Comparison of ENCODE assay signal across 1 cellular context in genomic region chr6:26213334-26214075, GRCh38.
TF ChIP-seq lines count a peak whose summit lies in the region.

No MANE protein-coding gene starts in this region.

TF ChIP-seq in K562, 482 proteins besides CTCF, POLR2A, EP300 and RAD21 (continued from another document and continues in another):
- TF ChIP-seq FOXP4 (CRISPR knock-in tag; IDR thresholded peaks at IDR 0.05; ENCODE audit: borderline replicate concordance) (no peak), ELK3 (CRISPR knock-in tag; IDR thresholded peaks at IDR 0.05) (0 out of 2 replicates have a peak, but pooled peaks have one; percentile 29), MTA2 (IDR thresholded peaks at IDR 0.05; ENCODE audit: low read depth) (no peak), KDM5B (IDR thresholded peaks at IDR 0.05; ENCODE audit: insufficient replicate concordance, low read depth, low read length) (no peak), SFPQ (IDR thresholded peaks at IDR 0.05; ENCODE audit: low read depth, low read length) (no peak), MLX (CRISPR knock-in tag; conservative IDR thresholded peaks at IDR 0.05) (no peak), PKNOX1 (IDR thresholded peaks at IDR 0.05) (no peak), RFX7 (CRISPR knock-in tag; IDR thresholded peaks at IDR 0.05) (0 out of 2 replicates have a peak, but pooled peaks have one; percentile 3), E2F1 (CRISPR knock-in tag; IDR thresholded peaks at IDR 0.05) (no peak), NCOA4 (IDR thresholded peaks at IDR 0.05; ENCODE audit: partially characterized antibody) (no peak), KLF10 (CRISPR knock-in tag; IDR thresholded peaks at IDR 0.05) (0 out of 2 replicates have a peak, but pooled peaks have one; percentile 67), FIP1L1 (IDR thresholded peaks at IDR 0.05; ENCODE audit: low read depth, low read length, poor library complexity, severe bottlenecking) (peak; percentile 64), MEF2D (tag; conservative IDR thresholded peaks at IDR 0.05; ENCODE audit: low read depth) (no peak), NFYB (IDR thresholded peaks at IDR 0.05; ENCODE audit: extremely low read depth, insufficient read length) (no peak), TEAD1 (CRISPR knock-in tag; IDR thresholded peaks at IDR 0.05) (no peak), CHCHD3 (CRISPR knock-in tag; IDR thresholded peaks at IDR 0.05) (peak; percentile 83; the same call in 1 of the 2 replicates), ZNF75A (CRISPR knock-in tag; IDR thresholded peaks at IDR 0.05) (peak; percentile 60; the same call in 1 of the 2 replicates), RBM22 (IDR thresholded peaks at IDR 0.05; ENCODE audit: low read depth, low read length, poor library complexity, severe bottlenecking) (no peak), SUPT5H (IDR thresholded peaks at IDR 0.05) (0 out of 2 replicates have a peak, but pooled peaks have one; percentile 11), AFF1 (IDR thresholded peaks at IDR 0.05; ENCODE audit: low read depth in 1 of 2, partially characterized antibody in 2 of 2) (peak in 1 of 2 experiments; percentile 19), NFIX (CRISPR knock-in tag; IDR thresholded peaks at IDR 0.05; ENCODE audit: low read depth) (no peak), FOXK1 (CRISPR knock-in tag; IDR thresholded peaks at IDR 0.05; ENCODE audit: borderline replicate concordance) (no peak), POLR2H (tag; IDR thresholded peaks at IDR 0.05; ENCODE audit: low read depth) (peak; percentile 27; the same call in 1 of the 2 replicates), ZNF780A (CRISPR knock-in tag; IDR thresholded peaks at IDR 0.05) (no peak), ZBTB17 (CRISPR knock-in tag; IDR thresholded peaks at IDR 0.05) (peak; percentile 48; the same call in 1 of the 2 replicates), ZNF280A (IDR thresholded peaks at IDR 0.05; ENCODE audit: low read depth, partially characterized antibody) (no peak), POLR2G (IDR thresholded peaks at IDR 0.05; ENCODE audit: low read depth, low read length) (0 out of 2 replicates have a peak, but pooled peaks have one; percentile 29), SMAD4 (CRISPR knock-in tag; conservative IDR thresholded peaks at IDR 0.05) (no peak), POLR2B (IDR thresholded peaks at IDR 0.05; ENCODE audit: low read depth, partially characterized antibody) (peak; percentile 20)
